Comparison of ENCODE assay signal across 25 cellular contexts in the genomic region with DNA sequence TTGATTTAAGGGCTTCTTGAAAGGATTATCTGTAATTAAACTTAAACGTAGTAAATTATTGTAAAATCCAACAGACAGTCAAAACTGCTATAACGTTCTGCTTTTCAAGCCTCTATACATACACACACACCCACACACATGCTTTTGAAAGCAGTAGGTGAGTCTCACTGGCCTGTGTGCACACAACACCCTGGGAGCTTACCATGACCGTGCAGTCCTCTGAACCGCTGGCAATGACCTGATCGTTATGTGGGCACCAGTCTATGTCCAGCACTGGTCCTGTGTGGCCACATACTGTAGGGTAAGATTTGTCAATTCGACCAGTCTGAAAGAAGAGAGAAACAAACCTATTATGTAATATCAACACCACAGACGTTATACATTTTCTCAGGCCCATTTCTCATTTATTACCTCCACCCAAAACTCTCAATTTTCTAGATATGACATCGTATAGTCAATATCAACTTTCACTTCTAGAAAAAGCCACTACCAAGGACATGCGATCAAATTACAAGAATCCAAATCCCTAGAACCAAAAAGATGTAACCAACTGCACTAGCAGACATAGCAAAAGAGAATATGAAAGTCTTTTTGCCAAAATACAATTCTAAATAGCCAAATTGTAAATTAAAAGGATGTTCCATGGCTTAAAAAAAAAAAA. TPM values are rescaled to one million over a fixed set of nuclear protein-coding genes. Genes with fewer than 3 reads are reported as not detected.
DNase-seq lines count a peak whose midpoint lies in the region; ATAC-seq, FAIRE-seq and TF ChIP-seq lines count a peak whose summit lies in the region.
"Had no signal": no experiment of that assay in that cellular context is flagged by ENCODE, and none has a peak within 500 bp of the region (broad histone marks: within the 10 kb centered on the region; RNA-seq: fewer than 3 reads in every experiment).

No MANE protein-coding gene starts in this region.

- TF ChIP-seq POLR2A in K562 (conservative IDR thresholded peaks at IDR 0.05) = no peak

- no peak for DNase-seq in stimulated activated naive CD8-positive, alpha-beta T cell treated with anti-CD3 and anti-CD28 coated beads, Interleukin-15, amount 100 ng/mL, for 72 hours
- DNase-seq in stimulated activated naive CD8-positive, alpha-beta T cell treated with anti-CD3 and anti-CD28 coated beads, Interleukin-15, Interleukin-2, amounts not matched to agents 100 U/mL and 50 U/mL, for 24 hours = no peak
- DNase-seq in K562 (ENCODE audit: extremely low read depth in 1 of 4, low spot score in 3 of 4) (no peak), osteocyte (ENCODE audit: extremely low spot score, unreplicated experiment) (no peak), NCI-H748 treated with DMSO at 0.1 percent for 48 hours (lab: John Stamatoyannopoulos, UW) (no peak)
- no peak for DNase-seq in CD8-positive, alpha-beta memory T cell
- DNase-seq: activated CD4-positive, CD25-positive, alpha-beta regulatory T cell treated with anti-CD3 and anti-CD28 coated beads, Interleukin-2, amount 50 U/mL, for 72 hours; CD8-positive, alpha-beta T cell; GDM1; GOT3; Kasumi-1; midbrain; NCI-H1092; NCI-H2029 treated with DMSO at 0.1 percent for 48 hours; retina; T1000 had no signal

- no peaks in the 10 kb centered on the region for H3K9me1 ChIP-seq in K562 (ENCODE audit: control insufficient read depth, insufficient read depth, low read length)

- TF ChIP-seq EP300 in K562 (IDR thresholded peaks at IDR 0.05; ENCODE audit: low read length) = no peak

- no peak overlapping the region for H3K4me3 ChIP-seq in K562
- no peak overlapping the region for H3K4me3 ChIP-seq in CD8-positive, alpha-beta memory T cell (ENCODE audit: low read length)
- H3K4me3 ChIP-seq: breast epithelium had no signal

- FAIRE-seq in K562 (lab: Jason Lieb, UNC) = no peak
- FAIRE-seq: endothelial cell of umbilical vein had no signal

- TF ChIP-seq CTCF in K562 (IDR thresholded peaks at IDR 0.05 in 2 of 3, conservative IDR thresholded peaks at IDR 0.05 in 1 of 3; ENCODE audit: insufficient read depth in 2 of 3, low read depth in 1 of 3, low read length in 3 of 3) (no peak), osteocyte (IDR thresholded peaks at IDR 0.05) (no peak)

- H3K4me3 Mint-ChIP-seq in stimulated activated naive CD8-positive, alpha-beta T cell treated with anti-CD3 and anti-CD28 coated beads, Interleukin-15, amount 100 ng/mL, for 72 hours = peak overlapping the region in 1 of 2 donors; percentile 33
- no peak overlapping the region for H3K4me3 Mint-ChIP-seq in osteocyte (ENCODE audit: unreplicated experiment)
- H3K4me3 Mint-ChIP-seq in CD8-positive, alpha-beta memory T cell = no peak overlapping the region
- H3K4me3 Mint-ChIP-seq: CD8-positive, alpha-beta T cell; dendritic cell treated with granulocyte-macrophage colony-stimulating factor and Interleukin-4, amounts not matched to agents 40 ng/mL and 50 ng/mL, for 4 days; neural crest cell had no signal

- peaks cover 35% of the 10 kb centered on the region for H3K36me3 Mint-ChIP-seq in osteocyte (ENCODE audit: unreplicated experiment)
- peaks cover 4 to 21% (median 11%) of the 10 kb centered on the region in 3 donors for H3K36me3 Mint-ChIP-seq in CD8-positive, alpha-beta memory T cell

- 81% methylated on average over 9 of the region's 9 CpGs for WGBS in K562 (ENCODE audit: insufficient coverage, low coverage, missing lambda C conversion rate)

- H3K27me3 ChIP-seq in K562 (ENCODE audit: control insufficient read depth in 2 of 2, insufficient read depth in 2 of 2, low read length in 2 of 2) = no peaks in the 10 kb centered on the region
- H3K27me3 ChIP-seq in CD8-positive, alpha-beta memory T cell (ENCODE audit: insufficient read depth, low read length, poor library complexity, severe bottlenecking) = no peaks in the 10 kb centered on the region
- H3K27me3 ChIP-seq: breast epithelium had no signal

- H3K4me2 ChIP-seq in K562 (ENCODE audit: insufficient read depth, low read length) = no peak overlapping the region

- peak overlapping the region in 1 of 2 donors; percentile 27 for H3K27ac Mint-ChIP-seq in stimulated activated naive CD8-positive, alpha-beta T cell treated with anti-CD3 and anti-CD28 coated beads, Interleukin-15, amount 100 ng/mL, for 72 hours
- H3K27ac Mint-ChIP-seq in osteocyte (ENCODE audit: unreplicated experiment) = peak overlapping the region; percentile 36
- H3K27ac Mint-ChIP-seq in CD8-positive, alpha-beta memory T cell = no peak overlapping the region
- H3K27ac Mint-ChIP-seq: CD8-positive, alpha-beta T cell; dendritic cell treated with granulocyte-macrophage colony-stimulating factor and Interleukin-4, amounts not matched to agents 40 ng/mL and 50 ng/mL, for 4 days had no signal

- peak; percentile 59 for ATAC-seq in stimulated activated naive CD8-positive, alpha-beta T cell treated with anti-CD3 and anti-CD28 coated beads, Interleukin-15, amount 100 ng/mL, for 72 hours
- ATAC-seq in stimulated activated naive CD8-positive, alpha-beta T cell treated with anti-CD3 and anti-CD28 coated beads, Interleukin-15, Interleukin-2, amounts not matched to agents 100 U/mL and 50 U/mL, for 24 hours = no peak
- peak; percentile 43; the same call in 2 of the 3 replicates for ATAC-seq in K562
- ATAC-seq in HG03342 (IDR thresholded peaks at IDR 0.05; ENCODE audit: unreplicated experiment) = no peak
- ATAC-seq in HG02610 (IDR thresholded peaks at IDR 0.05; ENCODE audit: unreplicated experiment) = no peak
- ATAC-seq: CD8-positive, alpha-beta T cell; left lobe of liver had no signal

- CTCF ChIA-PET in K562 (lab: Yijun Ruan, JAX; ENCODE audit: low intra/inter-chr PET ratio) = interaction anchor here (0.6 kb wide), 1 partner anchor 234 kb away, joined by 3 read pairs; no protein-coding TSS in a partner anchor
- CTCF ChIA-PET in CD8-positive, alpha-beta memory T cell (lab: Charles Lee) = no interaction called here

- in situ Hi-C loops in K562 (cut with MboI) = no loop called here

- H3K27me3 Mint-ChIP-seq in stimulated activated naive CD8-positive, alpha-beta T cell treated with anti-CD3 and anti-CD28 coated beads, Interleukin-15, amount 100 ng/mL, for 72 hours = no peaks in the 10 kb centered on the region
- no peaks in the 10 kb centered on the region for H3K27me3 Mint-ChIP-seq in osteocyte (ENCODE audit: unreplicated experiment)
- peaks cover 0 to 2% of the 10 kb centered on the region in 2 donors for H3K27me3 Mint-ChIP-seq in CD8-positive, alpha-beta memory T cell
- H3K27me3 Mint-ChIP-seq: dendritic cell treated with granulocyte-macrophage colony-stimulating factor and Interleukin-4, amounts not matched to agents 40 ng/mL and 50 ng/mL, for 4 days had no signal

- H3K4me1 Mint-ChIP-seq in stimulated activated naive CD8-positive, alpha-beta T cell treated with anti-CD3 and anti-CD28 coated beads, Interleukin-15, amount 100 ng/mL, for 72 hours = peaks cover 20% of the 10 kb centered on the region
- H3K4me1 Mint-ChIP-seq in osteocyte (ENCODE audit: unreplicated experiment) = peaks cover 21% of the 10 kb centered on the region
- H3K4me1 Mint-ChIP-seq in CD8-positive, alpha-beta memory T cell = no peaks in the 10 kb centered on the region

- intact Hi-C loops in K562 (cut with micrococcal nuclease) = no loop called here

- peaks cover 71% of the 10 kb centered on the region for H3K79me2 ChIP-seq in K562 (ENCODE audit: control insufficient read depth, insufficient read depth, low read length)

- no peaks in the 10 kb centered on the region for H3K9me3 Mint-ChIP-seq in stimulated activated naive CD8-positive, alpha-beta T cell treated with anti-CD3 and anti-CD28 coated beads, Interleukin-15, amount 100 ng/mL, for 72 hours
- peaks cover 6% of the 10 kb centered on the region for H3K9me3 Mint-ChIP-seq in osteocyte (ENCODE audit: unreplicated experiment)
- H3K9me3 Mint-ChIP-seq in CD8-positive, alpha-beta memory T cell = peaks cover 0 to 1% (median 0%) of the 10 kb centered on the region in 5 donors
- H3K9me3 Mint-ChIP-seq: CD8-positive, alpha-beta T cell; dendritic cell treated with granulocyte-macrophage colony-stimulating factor and Interleukin-4, amounts not matched to agents 40 ng/mL and 50 ng/mL, for 4 days; neural crest cell had no signal

- peak overlapping the region in 1 of 2 experiments; percentile 57; a peak in 1 of 4 replicates for H3K9ac ChIP-seq in K562 (ENCODE audit: insufficient read depth in 1 of 2, low read depth in 2 of 2, low read length in 2 of 2)

- TF ChIP-seq RAD21 in K562 (CRISPR knock-in tag; conservative IDR thresholded peaks at IDR 0.05 in 1 of 2, IDR thresholded peaks at IDR 0.05 in 1 of 2) = no peak

- H3K27ac ChIP-seq in K562 (ENCODE audit: extremely low read depth, low read depth, low read length) = peak overlapping the region; percentile 32; the same call in 1 of the 3 replicates
- H3K27ac ChIP-seq in CD8-positive, alpha-beta memory T cell (ENCODE audit: low read depth, low read length) = no peak overlapping the region
- H3K27ac ChIP-seq: breast epithelium, RWPE1 had no signal

- H2AFZ ChIP-seq in K562 (ENCODE audit: low read depth, low read length) = no peak overlapping the region

- H3K36me3 ChIP-seq in K562 (ENCODE audit: control insufficient read depth, insufficient read depth, low read length) = peaks cover 64% of the 10 kb centered on the region
- H3K36me3 ChIP-seq in CD8-positive, alpha-beta memory T cell (ENCODE audit: insufficient read depth, low read length) = no peaks in the 10 kb centered on the region
- H3K36me3 ChIP-seq: breast epithelium had no signal

- BruUV-seq in K562 (replicated peaks; lab: Mats Ljungman, UMichigan) = no TSS peak

- no peaks in the 10 kb centered on the region for H4K20me1 ChIP-seq in K562 (replicated peaks; ENCODE audit: control insufficient read depth, insufficient read depth, low read length)

- POLR2A ChIA-PET in K562 (lab: Yijun Ruan, JAX) = no interaction called here
- POLR2A ChIA-PET in CD8-positive, alpha-beta memory T cell (lab: Charles Lee) = no interaction called here

- no peaks in the 10 kb centered on the region for H3K9me3 ChIP-seq in K562 (replicated peaks; ENCODE audit: control insufficient read depth, insufficient read depth, low read depth, low read length)
- H3K9me3 ChIP-seq in CD8-positive, alpha-beta memory T cell (ENCODE audit: low read length) = no peaks in the 10 kb centered on the region
- H3K9me3 ChIP-seq: breast epithelium had no signal

- peaks cover 0 to 6% of the 10 kb centered on the region in 2 experiments; a peak in 3 of 5 replicates for H3K4me1 ChIP-seq in K562 (replicated peaks in 1 of 2; ENCODE audit: control insufficient read depth in 2 of 2, insufficient read depth in 2 of 2, low read length in 2 of 2)
- H3K4me1 ChIP-seq in CD8-positive, alpha-beta memory T cell (ENCODE audit: insufficient read depth, low read length) = no peaks in the 10 kb centered on the region
- H3K4me1 ChIP-seq: breast epithelium had no signal

RNA-seq across cellular contexts. Expression of a gene that starts 44.5 kb away (rescaled TPM):
- total RNA-seq in K562 (2011; cell fraction: chromatin; rRNA removed; ENCODE audit: low replicate concordance) = 0.35 and 0.79 TPM in 2 replicates
- 1.1 and 1.5 TPM in 2 replicates for total RNA-seq in K562 (2011; cell fraction: nucleolus; rRNA removed)
- total RNA-seq in K562 (2011; cell fraction: nucleoplasm; rRNA removed) = 0.59 and 0.69 TPM in 2 replicates
- 1.7 and 3.4 TPM in 2 replicates for total RNA-seq in K562 (2014; rRNA removed)
- total RNA-seq in K562 (2014; rRNA removed; fragmentation: Illumina TruSeq; extraction: Trizol) = 0.54 and 0.76 TPM in 2 replicates
- 10.2 TPM in 2 replicates for total RNA-seq in K562 (2015; rRNA removed; fragmentation: Illumina TruSeq; extraction: Trizol)
- total RNA-seq in K562 (2021) = 2.2 and 2.5 TPM in 2 replicates
- 1.4 and 1.6 TPM in 2 replicates for polyA plus RNA-seq in K562 (2011; rRNA removed)
- polyA plus RNA-seq in K562 (2011; cell fraction: cytosol; rRNA removed) = 1.9 and 6.8 TPM in 2 replicates
- 0.60 and 0.92 TPM in 2 replicates for polyA plus RNA-seq in K562 (2011; cell fraction: nucleus; rRNA removed)
- polyA plus RNA-seq in K562 (2012) = 9.4 and 9.9 TPM in 2 replicates
- 3.3 and 3.9 TPM in 2 replicates for polyA plus RNA-seq in K562 (2014; fragmentation: Illumina TruSeq; extraction: Trizol)
- under 1 TPM; 0.22 to 0.34 TPM for polyA plus RNA-seq in K562 (2014; fragmentation: Nextera tagmentation; extraction: Ambion mirVana)
- polyA plus RNA-seq in K562 (2014; rRNA removed) = 1.2 and 2.8 TPM in 2 replicates
- polyA minus RNA-seq in K562 (2011; rRNA and poly(A)+ RNA removed) = 0.48 and 1.1 TPM in 2 replicates
- 0.91 and 0.95 TPM in 2 replicates for polyA minus RNA-seq in K562 (2011; cell fraction: cytosol; rRNA and poly(A)+ RNA removed)
- 0.27 and 0.44 TPM in 2 replicates for polyA minus RNA-seq in K562 (2011; cell fraction: nucleus; rRNA and poly(A)+ RNA removed)
- total RNA-seq in osteocyte = 0.59 and 0.78 TPM in 2 replicates
- total RNA-seq in CD8-positive, alpha-beta memory T cell = 10 to 100 TPM; 37.0 to 37.7 TPM
- 760 TPM for polyA plus RNA-seq in CD8-positive, alpha-beta memory T cell
- total RNA-seq: NCI-H460 had no signal

RNA-seq across cellular contexts. Expression of a gene that starts 53.1 kb away (rescaled TPM):
- total RNA-seq in K562 (2011; cell fraction: chromatin; rRNA removed; ENCODE audit: low replicate concordance) = 275 and 365 TPM in 2 replicates
- 109 and 134 TPM in 2 replicates for total RNA-seq in K562 (2011; cell fraction: nucleolus; rRNA removed)
- 215 and 268 TPM in 2 replicates for total RNA-seq in K562 (2011; cell fraction: nucleoplasm; rRNA removed)
- 118 and 123 TPM in 2 replicates for total RNA-seq in K562 (2014; rRNA removed)
- total RNA-seq in K562 (2014; rRNA removed; fragmentation: Illumina TruSeq; extraction: Trizol) = 154 and 166 TPM in 2 replicates
- total RNA-seq in K562 (2015; rRNA removed; fragmentation: Illumina TruSeq; extraction: Trizol) = 141 and 147 TPM in 2 replicates
- total RNA-seq in K562 (2021) = 206 TPM in 2 replicates
- 265 and 280 TPM in 2 replicates for polyA plus RNA-seq in K562 (2011; rRNA removed)
- polyA plus RNA-seq in K562 (2011; cell fraction: cytosol; rRNA removed) = 140 and 201 TPM in 2 replicates
- polyA plus RNA-seq in K562 (2011; cell fraction: nucleus; rRNA removed) = 132 and 151 TPM in 2 replicates
- polyA plus RNA-seq in K562 (2012) = 106 and 126 TPM in 2 replicates
- polyA plus RNA-seq in K562 (2014; fragmentation: Illumina TruSeq; extraction: Trizol) = 142 and 159 TPM in 2 replicates
- 10 to 100 TPM; 55.2 to 68.6 TPM for polyA plus RNA-seq in K562 (2014; fragmentation: Nextera tagmentation; extraction: Ambion mirVana)
- polyA plus RNA-seq in K562 (2014; rRNA removed) = 125 and 150 TPM in 2 replicates
- polyA minus RNA-seq in K562 (2011; rRNA and poly(A)+ RNA removed) = 667 and 775 TPM in 2 replicates
- polyA minus RNA-seq in K562 (2011; cell fraction: cytosol; rRNA and poly(A)+ RNA removed) = 210 and 245 TPM in 2 replicates
- polyA minus RNA-seq in K562 (2011; cell fraction: nucleus; rRNA and poly(A)+ RNA removed) = 85.0 and 160 TPM in 2 replicates
- 234 and 248 TPM in 2 replicates for total RNA-seq in osteocyte
- 10 to 100 TPM; 45.8 to 49.1 TPM for total RNA-seq in CD8-positive, alpha-beta memory T cell
- polyA plus RNA-seq in CD8-positive, alpha-beta memory T cell = 10.5 TPM

Comparison
In these comparisons a context has a peak if more than half of its experiments do, and no peak if none do; other contexts are left out.
1. ATAC-seq: peak in stimulated activated naive CD8-positive, alpha-beta T cell treated with anti-CD3 and anti-CD28 coated beads, Interleukin-15, amount 100 ng/mL, for 72 hours (single experiment) and K562 (single experiment); none in stimulated activated naive CD8-positive, alpha-beta T cell treated with anti-CD3 and anti-CD28 coated beads, Interleukin-15, Interleukin-2, amounts not matched to agents 100 U/mL and 50 U/mL, for 24 hours (single experiment), HG03342 (single experiment) and HG02610 (single experiment).